Comparison of ENCODE assay signal across 8 cellular contexts in the genomic region with DNA sequence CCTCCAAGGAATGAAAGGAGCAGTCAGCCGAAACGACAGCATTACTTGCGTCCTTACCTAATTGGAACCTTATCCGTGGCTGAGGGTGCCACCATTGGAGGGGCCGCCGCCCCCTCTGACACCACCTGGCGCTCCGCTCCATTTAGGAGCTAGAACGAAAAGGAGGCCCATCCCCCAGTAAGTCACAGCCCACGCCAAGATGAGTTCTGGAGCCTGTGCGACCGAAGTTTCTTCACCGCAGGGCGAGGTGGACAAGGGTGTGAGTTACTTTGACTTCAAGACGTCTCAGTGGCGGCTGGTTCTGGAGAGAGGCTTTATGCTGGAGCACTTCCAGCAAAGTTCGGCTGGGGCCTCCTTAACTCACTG. TPM values are rescaled to one million over a fixed set of nuclear protein-coding genes. Genes with fewer than 3 reads are reported as not detected.
DNase-seq lines count a peak whose midpoint lies in the region; ATAC-seq and TF ChIP-seq lines count a peak whose summit lies in the region.

No MANE protein-coding gene starts in this region.

- peak overlapping the region; percentile 94 to 100 (median 100) for H3K4me3 Mint-ChIP-seq in CD8-positive, alpha-beta memory T cell

- ATAC-seq in GM19463 (IDR thresholded peaks at IDR 0.05; ENCODE audit: unreplicated experiment) (peak; percentile 11), right lobe of liver (peak in 2 of 4 donors; percentile 0 to 1)

- H3K27ac ChIP-seq in CD8-positive, alpha-beta memory T cell (ENCODE audit: low read depth, low read length) = peak overlapping the region; percentile 94
- H3K27ac ChIP-seq in coronary artery (peak overlapping the region; percentile 99 to 100), right lobe of liver (peak overlapping the region; percentile 97 to 99 (median 98))

- H3K27me3 Mint-ChIP-seq in CD8-positive, alpha-beta memory T cell = no peaks in the 10 kb centered on the region

- no peaks in the 10 kb centered on the region for H3K9me3 Mint-ChIP-seq in CD8-positive, alpha-beta memory T cell

- H3K9me3 ChIP-seq in CD8-positive, alpha-beta memory T cell (ENCODE audit: low read length) = no peaks in the 10 kb centered on the region
- H3K9me3 ChIP-seq in right lobe of liver = no peaks in the 10 kb centered on the region

- POLR2A ChIA-PET in CD8-positive, alpha-beta memory T cell (lab: Charles Lee) = interaction anchor here (0.5 to 2.9 kb wide), 14 partner anchors 39 to 287 kb away, joined by 3 to 50 read pairs (median 8); a partner anchor contains a TSS

- H3K4me1 ChIP-seq in CD8-positive, alpha-beta memory T cell (ENCODE audit: insufficient read depth, low read length) = peaks cover 45% of the 10 kb centered on the region
- peaks cover 0 to 63% (median 27%) of the 10 kb centered on the region in 4 donors for H3K4me1 ChIP-seq in right lobe of liver

- H3K27ac Mint-ChIP-seq in CD8-positive, alpha-beta memory T cell = peak overlapping the region; percentile 96 to 100 (median 98)

- WGBS in right lobe of liver (ENCODE audit: insufficient coverage, low coverage, low lambda C conversion rate, missing lambda C conversion rate) = 0% methylated on average over 7 of the region's 17 CpGs

- intact Hi-C loops in right lobe of liver (cut with DNase I) = loop anchor here in 1 of 2 donors (10.0 kb wide), 1 partner anchor 60 kb away; no protein-coding TSS in a partner anchor

- no peaks in the 10 kb centered on the region for H3K36me3 ChIP-seq in CD8-positive, alpha-beta memory T cell (ENCODE audit: insufficient read depth, low read length)
- no peaks in the 10 kb centered on the region for H3K36me3 ChIP-seq in right lobe of liver

- peaks cover 55 to 70% (median 68%) of the 10 kb centered on the region in 3 donors for H3K4me1 Mint-ChIP-seq in CD8-positive, alpha-beta memory T cell

- no peaks in the 10 kb centered on the region for H3K27me3 ChIP-seq in CD8-positive, alpha-beta memory T cell (ENCODE audit: insufficient read depth, low read length, poor library complexity, severe bottlenecking)
- no peaks in the 10 kb centered on the region for H3K27me3 ChIP-seq in right lobe of liver

- TF ChIP-seq CTCF in coronary artery (IDR thresholded peaks at IDR 0.05) = no peak
- TF ChIP-seq CTCF in right lobe of liver (IDR thresholded peaks at IDR 0.05) = no peak

- CTCF ChIA-PET in CD8-positive, alpha-beta memory T cell (lab: Charles Lee) = interaction anchor here (1.1 to 1.6 kb wide), 4 partner anchors 27 to 212 kb away, joined by 3 to 11 read pairs (median 4); no protein-coding TSS in a partner anchor

- peaks cover 0 to 36% (median 2%) of the 10 kb centered on the region in 3 donors for H3K36me3 Mint-ChIP-seq in CD8-positive, alpha-beta memory T cell

- peak overlapping the region; percentile 72 for H3K4me3 ChIP-seq in CD8-positive, alpha-beta memory T cell (ENCODE audit: low read length)
- H3K4me3 ChIP-seq in coronary artery (peak overlapping the region; percentile 100), right lobe of liver (peak overlapping the region; percentile 83 to 91 (median 84))

- TF ChIP-seq POLR2A in right lobe of liver (IDR thresholded peaks at IDR 0.05) = no peak

- peak in 4 of 5 donors; percentile 33 to 69 (median 54) for DNase-seq in CD8-positive, alpha-beta memory T cell
- DNase-seq in HK-2 (ENCODE audit: unreplicated experiment) (peak; percentile 33), coronary artery (ENCODE audit: low spot score) (peak; percentile 85), right lobe of liver (peak; percentile 42 to 66 (median 61)), D341Med (ENCODE audit: low spot score) (no peak)
- peak; percentile 24 to 56 (median 34) for DNase-seq in activated CD4-positive, CD25-positive, alpha-beta regulatory T cell (lab: John Stamatoyannopoulos, UW)
- DNase-seq in stimulated activated CD4-positive, alpha-beta T cell treated with anti-CD3 and anti-CD28 coated beads, TNF-alpha, amount 100 ng/mL, for 24 hours (ENCODE audit: low read depth in 3 of 3) = peak; percentile 48 to 59 (median 48)

RNA-seq across cellular contexts. Expression of a gene that starts 0.7 kb away (rescaled TPM):
- total RNA-seq in CD8-positive, alpha-beta memory T cell = 10 to 100 TPM; 44.1 to 44.3 TPM
- polyA plus RNA-seq in CD8-positive, alpha-beta memory T cell = 79.3 TPM
- 10 to 100 TPM; 16.9 to 29.0 (median 21.3) TPM for total RNA-seq in right lobe of liver
